16 cellular contexts compared by ENCODE assay signal in genomic region chr5:50583621-50584020, GRCh38.
DNase-seq lines count a peak whose midpoint lies in the region; ATAC-seq, FAIRE-seq and TF ChIP-seq lines count a peak whose summit lies in the region.
"Had no signal": no experiment of that assay in that cellular context is flagged by ENCODE, and none has a peak within 500 bp of the region (broad histone marks: within the 10 kb centered on the region; RNA-seq: fewer than 3 reads in every experiment).

No MANE protein-coding gene starts in this region.

- no peak for FAIRE-seq in H1 (lab: Jason Lieb, UNC)
- FAIRE-seq: GM12892, GM19239, H54 had no signal

- H3F3A ChIP-seq in GM23338 (replicated peaks; ENCODE audit: low read depth) = no peaks in the 10 kb centered on the region

- no peak overlapping the region for H4K5ac ChIP-seq in H1 (ENCODE audit: insufficient read length, low read depth, low read length)

- no peaks in the 10 kb centered on the region for H3K79me1 ChIP-seq in H1 (ENCODE audit: low read depth, low read length)

- no peak overlapping the region for H2BK120ac ChIP-seq in H1 (replicated peaks; ENCODE audit: low read depth, low read length)

- peak; percentile 37 for DNase-seq in GM23338 (ENCODE audit: low spot score)
- peak; percentile 55 for DNase-seq in NCI-H82 (lab: John Stamatoyannopoulos, UW)
- no peak for DNase-seq in H1 (ENCODE audit: low read depth in 1 of 2, low spot score in 2 of 2)
- no peak for DNase-seq in COLO829 (ENCODE audit: low spot score)
- no peak for DNase-seq in psoas muscle
- no peak for DNase-seq in left lung
- DNase-seq in germinal center (ENCODE audit: low spot score) = no peak
- DNase-seq: C1 segment of cervical spinal cord; CD4-positive, alpha-beta T cell; DMS79; EL had no signal

- H3K36me3 ChIP-seq in GM23338 (ENCODE audit: insufficient read depth) (no peaks in the 10 kb centered on the region), H1 (ENCODE audit: control insufficient read depth in 2 of 4, insufficient read depth in 4 of 4, low read length in 3 of 4) (no peaks in the 10 kb centered on the region), psoas muscle (ENCODE audit: insufficient read depth in 1 of 2, low read depth in 1 of 2) (no peaks in the 10 kb centered on the region), left lung (no peaks in the 10 kb centered on the region)

- H3K27ac ChIP-seq in GM23338 (ENCODE audit: low read depth) = no peak overlapping the region
- no peak overlapping the region for H3K27ac ChIP-seq in H1 (ENCODE audit: low read depth, low read length)
- no peak overlapping the region for H3K27ac ChIP-seq in psoas muscle
- no peak overlapping the region for H3K27ac ChIP-seq in left lung

- no peak overlapping the region for H3K27ac Mint-ChIP-seq in GM23338
- H3K27ac Mint-ChIP-seq: B cell; CD4-positive, alpha-beta T cell; IgD-negative memory B cell had no signal

- 92% methylated on average over 3 of the region's 3 CpGs; no CpG with 5 or more reads in 1 of the 2 experiments for WGBS in H1 (ENCODE audit: extremely low coverage in 1 of 2, insufficient coverage in 1 of 2, insufficient read length in 1 of 2, insufficient replicate concordance in 2 of 2, low coverage in 1 of 2, low lambda C conversion rate in 2 of 2, missing lambda C conversion rate in 1 of 2), 2 experiments
- 92 to 96% (median 95%) methylated on average over 3 of the region's 3 CpGs for WGBS in psoas muscle, 3 donors

- no peak overlapping the region for H3K23ac ChIP-seq in H1 (ENCODE audit: insufficient read length)

- peak overlapping the region; percentile 23; the same call in 1 of the 2 replicates for H2AFZ ChIP-seq in GM23338
- 0 out of 2 replicates have a peak overlapping the region, but pooled peaks have one; percentile 67 for H2AFZ ChIP-seq in H1 (ENCODE audit: low read length)

- peak in 1 of 2 experiments; percentile 20; a peak in 1 of 4 replicates for TF ChIP-seq CTCF in GM23338 (conservative IDR thresholded peaks at IDR 0.05; ENCODE audit: low read depth in 2 of 2)
- peak in 1 of 3 experiments; percentile 19; a peak in 1 of 4 replicates for TF ChIP-seq CTCF in H1 (IDR thresholded peaks at IDR 0.05; ENCODE audit: control extremely low read depth in 1 of 3, insufficient read depth in 1 of 3, low read depth in 1 of 3, low read length in 3 of 3)
- TF ChIP-seq CTCF in psoas muscle (IDR thresholded peaks at IDR 0.05) = no peak
- TF ChIP-seq CTCF in left lung (IDR thresholded peaks at IDR 0.05) = no peak

- no peak overlapping the region for H2BK12ac ChIP-seq in H1 (ENCODE audit: low read depth, low read length)

- no peak overlapping the region for H2BK20ac ChIP-seq in H1 (ENCODE audit: low read length)

- H3K4me1 ChIP-seq in GM23338 (ENCODE audit: insufficient read depth) (peaks cover 28% of the 10 kb centered on the region), H1 (replicated peaks in 1 of 4; ENCODE audit: control insufficient read depth in 3 of 4, insufficient read depth in 4 of 4, low read length in 3 of 4) (peaks cover 0 to 10% (median 2%) of the 10 kb centered on the region in 4 experiments; a peak in 2 of 7 replicates), psoas muscle (no peaks in the 10 kb centered on the region), left lung (no peaks in the 10 kb centered on the region)

- peaks cover 33% of the 10 kb centered on the region for H3K4me1 Mint-ChIP-seq in GM23338
- H3K4me1 Mint-ChIP-seq: B cell, IgD-negative memory B cell had no signal

- no peak overlapping the region for H3K14ac ChIP-seq in H1 (ENCODE audit: insufficient read length)

- no peak overlapping the region for H2BK5ac ChIP-seq in H1 (ENCODE audit: low read depth, low read length)

- H4K91ac ChIP-seq in H1 (replicated peaks; ENCODE audit: insufficient read length, low read length) = no peak overlapping the region

- H3K9me3 Mint-ChIP-seq in GM23338 = peaks cover 3% of the 10 kb centered on the region; the same call in 1 of the 3 replicates
- H3K9me3 Mint-ChIP-seq: CD4-positive, alpha-beta T cell; IgD-negative memory B cell had no signal

- TF ChIP-seq POLR2A in H1 (IDR thresholded peaks at IDR 0.05; ENCODE audit: control extremely low read depth in 1 of 2, low read depth in 2 of 2, low read length in 2 of 2) = no peak

- no peaks in the 10 kb centered on the region for H3K9me2 ChIP-seq in GM23338 (ENCODE audit: insufficient read depth)

- no peak overlapping the region for H3K4me3 ChIP-seq in GM23338
- H3K4me3 ChIP-seq in H1 (ENCODE audit: extremely low read depth in 1 of 4, insufficient read depth in 2 of 4, low read depth in 3 of 4, low read length in 4 of 4) = no peak overlapping the region
- no peak overlapping the region for H3K4me3 ChIP-seq in psoas muscle
- no peak overlapping the region for H3K4me3 ChIP-seq in left lung

- H2BK15ac ChIP-seq in H1 (ENCODE audit: low read length) = no peak overlapping the region

- no peak overlapping the region for H3K56ac ChIP-seq in H1 (replicated peaks; ENCODE audit: insufficient read length, low read depth, low read length)

- POLR2A ChIA-PET in H1 (lab: Charles Lee; ENCODE audit: partially characterized antibody) = no interaction called here

- H3K4ac ChIP-seq in H1 (replicated peaks; ENCODE audit: insufficient read length, low read depth, low read length) = no peak overlapping the region

- ATAC-seq in GM23338 = no peak
- no peak for ATAC-seq in psoas muscle
- no peak for ATAC-seq in left lung

- H3K9ac ChIP-seq in H1 (replicated peaks in 1 of 4; ENCODE audit: extremely low read depth in 1 of 4, low read depth in 3 of 4, low read length in 3 of 4) = no peak overlapping the region

- no peak overlapping the region for H3K18ac ChIP-seq in H1 (ENCODE audit: extremely low read depth, low read length)

- H3K9me3 ChIP-seq in H1 (ENCODE audit: insufficient read depth in 2 of 2, low read depth in 1 of 2, low read length in 1 of 2) (no peaks in the 10 kb centered on the region), psoas muscle (no peaks in the 10 kb centered on the region), left lung (no peaks in the 10 kb centered on the region)

- intact Hi-C loops in psoas muscle (cut with DNase I) (no loop called here), left lung (cut with DNase I) (no loop called here)

- CTCF ChIA-PET in H1 (lab: Charles Lee; ENCODE audit: partially characterized antibody) = no interaction called here

- no peak for TF ChIP-seq EP300 in H1 (IDR thresholded peaks at IDR 0.05; ENCODE audit: borderline replicate concordance in 1 of 2, low read depth in 2 of 2, low read length in 2 of 2)

- H2AK5ac ChIP-seq in H1 (ENCODE audit: low read depth, low read length) = no peak overlapping the region

- no peaks in the 10 kb centered on the region for H4K20me1 ChIP-seq in GM23338 (replicated peaks; ENCODE audit: insufficient read depth)
- H4K20me1 ChIP-seq in H1 (replicated peaks in 1 of 2; ENCODE audit: control insufficient read depth in 1 of 2, insufficient read depth in 2 of 2, low read length in 2 of 2) = no peaks in the 10 kb centered on the region

- H3K36me3 Mint-ChIP-seq in GM23338 (ENCODE audit: low read depth) = no peaks in the 10 kb centered on the region; the same call in 2 of the 3 replicates

- TF ChIP-seq RAD21 in H1 (IDR thresholded peaks at IDR 0.05 in 1 of 2, conservative IDR thresholded peaks at IDR 0.05 in 1 of 2; ENCODE audit: low read depth in 2 of 2, low read length in 2 of 2) = no peak

- H3K79me2 ChIP-seq in GM23338 (replicated peaks; ENCODE audit: insufficient read depth) (no peaks in the 10 kb centered on the region), H1 (ENCODE audit: control insufficient read depth in 1 of 2, insufficient read depth in 2 of 2, low read length in 2 of 2) (no peaks in the 10 kb centered on the region)

- no peak overlapping the region for H4K8ac ChIP-seq in H1 (ENCODE audit: extremely low read depth, insufficient read depth, low read length)

- peaks cover 3% of the 10 kb centered on the region for H3K27me3 Mint-ChIP-seq in GM23338 (ENCODE audit: insufficient read depth, low read depth, poor library complexity)
- H3K27me3 Mint-ChIP-seq: CD4-positive, alpha-beta T cell had no signal

- no peak overlapping the region for H3K4me3 Mint-ChIP-seq in GM23338
- H3K4me3 Mint-ChIP-seq: B cell; CD4-positive, alpha-beta T cell; IgD-negative memory B cell had no signal

- H3K4me2 ChIP-seq in GM23338 (no peak overlapping the region), H1 (ENCODE audit: insufficient read depth in 1 of 2, low read depth in 2 of 2, low read length in 2 of 2) (no peak overlapping the region)

- no peaks in the 10 kb centered on the region for H3K27me3 ChIP-seq in GM23338 (ENCODE audit: insufficient read depth)
- H3K27me3 ChIP-seq in H1 (replicated peaks in 1 of 4; ENCODE audit: control insufficient read depth in 3 of 4, extremely low read depth in 1 of 4, insufficient read depth in 3 of 4, low read length in 3 of 4) = no peaks in the 10 kb centered on the region
- no peaks in the 10 kb centered on the region for H3K27me3 ChIP-seq in psoas muscle (ENCODE audit: insufficient read depth in 3 of 3, low read length in 2 of 3)
- no peaks in the 10 kb centered on the region for H3K27me3 ChIP-seq in left lung

- no peaks in the 10 kb centered on the region for H3K23me2 ChIP-seq in H1 (ENCODE audit: low read depth, low read length)

TF ChIP-seq in GM23338, 12 proteins besides CTCF, POLR2A, EP300 and RAD21 (continues in another document):
- TF ChIP-seq CREB1 (CRISPR knock-in tag; IDR thresholded peaks at IDR 0.05; ENCODE audit: low read depth) (no peak), POLR2AphosphoS5 (IDR thresholded peaks at IDR 0.05; ENCODE audit: low read depth) (no peak), NANOG (IDR thresholded peaks at IDR 0.05; ENCODE audit: borderline replicate concordance) (no peak)

TF ChIP-seq in H1, 55 proteins besides CTCF, POLR2A, EP300 and RAD21 (continues in another document):
- TF ChIP-seq RNF2 (IDR thresholded peaks at IDR 0.05; ENCODE audit: borderline replicate concordance, low read depth, low read length, missing control alignments, poor library complexity, severe bottlenecking) = no peak
- no peak for TF ChIP-seq GABPA (IDR thresholded peaks at IDR 0.05; ENCODE audit: borderline replicate concordance, insufficient read depth, low read length)
- TF ChIP-seq CTBP2 (IDR thresholded peaks at IDR 0.05; ENCODE audit: borderline replicate concordance, insufficient read depth, insufficient read length, low read length) = no peak
- TF ChIP-seq, protein P1, sequence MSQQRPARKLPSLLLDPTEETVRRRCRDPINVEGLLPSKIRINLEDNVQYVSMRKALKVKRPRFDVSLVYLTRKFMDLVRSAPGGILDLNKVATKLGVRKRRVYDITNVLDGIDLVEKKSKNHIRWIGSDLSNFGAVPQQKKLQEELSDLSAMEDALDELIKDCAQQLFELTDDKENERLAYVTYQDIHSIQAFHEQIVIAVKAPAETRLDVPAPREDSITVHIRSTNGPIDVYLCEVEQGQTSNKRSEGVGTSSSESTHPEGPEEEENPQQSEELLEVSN (IDR thresholded peaks at IDR 0.05) = no peak
- TF ChIP-seq BRCA1 (IDR thresholded peaks at IDR 0.05; ENCODE audit: low read depth, low read length) = no peak
- TF ChIP-seq SAP30 (IDR thresholded peaks at IDR 0.05; ENCODE audit: insufficient read depth, insufficient replicate concordance, low read length) = no peak
- TF ChIP-seq TAF7 (optimal IDR thresholded peaks at IDR 0.05; ENCODE audit: borderline replicate concordance, low read depth, low read length) = no peak
- TF ChIP-seq TCF12 (IDR thresholded peaks at IDR 0.05; ENCODE audit: low read depth, low read length) = no peak

Comparison
In these comparisons a context has a peak if more than half of its experiments do, and no peak if none do; other contexts are left out.
1. DNase-seq: peak in GM23338 (single experiment) and NCI-H82 (single experiment); none in H1 (0 of 2), COLO829 (single experiment), psoas muscle (0 of 2), left lung (0 of 2) and germinal center (single experiment).